1 cellular context compared by ENCODE assay signal in genomic region chr2:100291152-100291970, GRCh38.
TF ChIP-seq lines count a peak whose summit lies in the region.

No MANE protein-coding gene starts in this region.

TF ChIP-seq in K562, 482 proteins besides CTCF, POLR2A, EP300 and RAD21 (continued from another document and continues in another):
- TF ChIP-seq ZNF407 (IDR thresholded peaks at IDR 0.05; ENCODE audit: low read depth) (no peak), ZNF717 (CRISPR knock-in tag; IDR thresholded peaks at IDR 0.05) (no peak), XRCC3 (IDR thresholded peaks at IDR 0.05) (no peak), HMG20B (CRISPR knock-in tag; IDR thresholded peaks at IDR 0.05) (no peak), ZNF609 (CRISPR knock-in tag; IDR thresholded peaks at IDR 0.05; ENCODE audit: borderline replicate concordance) (no peak), BRD4 (IDR thresholded peaks at IDR 0.05) (peak; percentile 81), SNRNP70 (optimal IDR thresholded peaks at IDR 0.05; ENCODE audit: low read depth, low read length) (no peak), PTTG1 (tag; IDR thresholded peaks at IDR 0.05; ENCODE audit: low read depth) (no peak; the same call in 1 of the 2 replicates), EHMT2 (IDR thresholded peaks at IDR 0.05) (0 out of 2 replicates have a peak, but pooled peaks have one; percentile 42), FIP1L1 (IDR thresholded peaks at IDR 0.05; ENCODE audit: low read depth, low read length, poor library complexity, severe bottlenecking) (no peak), ARID3A (IDR thresholded peaks at IDR 0.05; ENCODE audit: borderline replicate concordance, low read depth, low read length) (no peak), ZNF707 (CRISPR knock-in tag; conservative IDR thresholded peaks at IDR 0.05) (no peak), MBD2 (IDR thresholded peaks at IDR 0.05; ENCODE audit: borderline replicate concordance, low read depth) (peak; percentile 85), TARDBP (IDR thresholded peaks at IDR 0.05) (no peak), TAF7 (tag; IDR thresholded peaks at IDR 0.05) (peak; percentile 10; the same call in 1 of the 2 replicates), MCM3 (IDR thresholded peaks at IDR 0.05) (no peak), MXI1 (IDR thresholded peaks at IDR 0.05; ENCODE audit: low read depth, low read length) (peak; percentile 47; the same call in 1 of the 2 replicates), RBM34 (IDR thresholded peaks at IDR 0.05; ENCODE audit: borderline replicate concordance, insufficient read depth, low read length) (no peak), KHSRP (IDR thresholded peaks at IDR 0.05) (no peak), HEY1 (CRISPR knock-in tag; IDR thresholded peaks at IDR 0.05; ENCODE audit: borderline replicate concordance) (no peak), HNRNPH1 (optimal IDR thresholded peaks at IDR 0.05; ENCODE audit: low read depth, low read length) (no peak), ZNF133 (CRISPR knock-in tag; IDR thresholded peaks at IDR 0.05) (no peak), FOXP1 (CRISPR knock-in tag; IDR thresholded peaks at IDR 0.05) (no peak), ZNF174 (CRISPR knock-in tag; IDR thresholded peaks at IDR 0.05) (no peak), ZNF23 (CRISPR knock-in tag; IDR thresholded peaks at IDR 0.05) (no peak), SMARCA4 (IDR thresholded peaks at IDR 0.05) (peak; percentile 98), MIER1 (IDR thresholded peaks at IDR 0.05; ENCODE audit: low read depth) (no peak), MLX (CRISPR knock-in tag; conservative IDR thresholded peaks at IDR 0.05) (no peak)
- TF ChIP-seq, protein P1, sequence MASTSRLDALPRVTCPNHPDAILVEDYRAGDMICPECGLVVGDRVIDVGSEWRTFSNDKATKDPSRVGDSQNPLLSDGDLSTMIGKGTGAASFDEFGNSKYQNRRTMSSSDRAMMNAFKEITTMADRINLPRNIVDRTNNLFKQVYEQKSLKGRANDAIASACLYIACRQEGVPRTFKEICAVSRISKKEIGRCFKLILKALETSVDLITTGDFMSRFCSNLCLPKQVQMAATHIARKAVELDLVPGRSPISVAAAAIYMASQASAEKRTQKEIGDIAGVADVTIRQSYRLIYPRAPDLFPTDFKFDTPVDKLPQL (IDR thresholded peaks at IDR 0.05; ENCODE audit: extremely low read depth, insufficient read length) = no peak
- TF ChIP-seq, protein P2, sequence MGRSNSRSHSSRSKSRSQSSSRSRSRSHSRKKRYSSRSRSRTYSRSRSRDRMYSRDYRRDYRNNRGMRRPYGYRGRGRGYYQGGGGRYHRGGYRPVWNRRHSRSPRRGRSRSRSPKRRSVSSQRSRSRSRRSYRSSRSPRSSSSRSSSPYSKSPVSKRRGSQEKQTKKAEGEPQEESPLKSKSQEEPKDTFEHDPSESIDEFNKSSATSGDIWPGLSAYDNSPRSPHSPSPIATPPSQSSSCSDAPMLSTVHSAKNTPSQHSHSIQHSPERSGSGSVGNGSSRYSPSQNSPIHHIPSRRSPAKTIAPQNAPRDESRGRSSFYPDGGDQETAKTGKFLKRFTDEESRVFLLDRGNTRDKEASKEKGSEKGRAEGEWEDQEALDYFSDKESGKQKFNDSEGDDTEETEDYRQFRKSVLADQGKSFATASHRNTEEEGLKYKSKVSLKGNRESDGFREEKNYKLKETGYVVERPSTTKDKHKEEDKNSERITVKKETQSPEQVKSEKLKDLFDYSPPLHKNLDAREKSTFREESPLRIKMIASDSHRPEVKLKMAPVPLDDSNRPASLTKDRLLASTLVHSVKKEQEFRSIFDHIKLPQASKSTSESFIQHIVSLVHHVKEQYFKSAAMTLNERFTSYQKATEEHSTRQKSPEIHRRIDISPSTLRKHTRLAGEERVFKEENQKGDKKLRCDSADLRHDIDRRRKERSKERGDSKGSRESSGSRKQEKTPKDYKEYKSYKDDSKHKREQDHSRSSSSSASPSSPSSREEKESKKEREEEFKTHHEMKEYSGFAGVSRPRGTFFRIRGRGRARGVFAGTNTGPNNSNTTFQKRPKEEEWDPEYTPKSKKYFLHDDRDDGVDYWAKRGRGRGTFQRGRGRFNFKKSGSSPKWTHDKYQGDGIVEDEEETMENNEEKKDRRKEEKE (IDR thresholded peaks at IDR 0.05; ENCODE audit: borderline replicate concordance in 1 of 2, control insufficient read depth in 1 of 2, low read depth in 2 of 2, low read length in 1 of 2) = peak in 1 of 2 experiments; percentile 44; a peak in 1 of 4 replicates
- TF ChIP-seq, protein P3, sequence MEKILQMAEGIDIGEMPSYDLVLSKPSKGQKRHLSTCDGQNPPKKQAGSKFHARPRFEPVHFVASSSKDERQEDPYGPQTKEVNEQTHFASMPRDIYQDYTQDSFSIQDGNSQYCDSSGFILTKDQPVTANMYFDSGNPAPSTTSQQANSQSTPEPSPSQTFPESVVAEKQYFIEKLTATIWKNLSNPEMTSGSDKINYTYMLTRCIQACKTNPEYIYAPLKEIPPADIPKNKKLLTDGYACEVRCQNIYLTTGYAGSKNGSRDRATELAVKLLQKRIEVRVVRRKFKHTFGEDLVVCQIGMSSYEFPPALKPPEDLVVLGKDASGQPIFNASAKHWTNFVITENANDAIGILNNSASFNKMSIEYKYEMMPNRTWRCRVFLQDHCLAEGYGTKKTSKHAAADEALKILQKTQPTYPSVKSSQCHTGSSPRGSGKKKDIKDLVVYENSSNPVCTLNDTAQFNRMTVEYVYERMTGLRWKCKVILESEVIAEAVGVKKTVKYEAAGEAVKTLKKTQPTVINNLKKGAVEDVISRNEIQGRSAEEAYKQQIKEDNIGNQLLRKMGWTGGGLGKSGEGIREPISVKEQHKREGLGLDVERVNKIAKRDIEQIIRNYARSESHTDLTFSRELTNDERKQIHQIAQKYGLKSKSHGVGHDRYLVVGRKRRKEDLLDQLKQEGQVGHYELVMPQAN (IDR thresholded peaks at IDR 0.05; ENCODE audit: borderline replicate concordance) = no peak
